In the genomic region with DNA sequence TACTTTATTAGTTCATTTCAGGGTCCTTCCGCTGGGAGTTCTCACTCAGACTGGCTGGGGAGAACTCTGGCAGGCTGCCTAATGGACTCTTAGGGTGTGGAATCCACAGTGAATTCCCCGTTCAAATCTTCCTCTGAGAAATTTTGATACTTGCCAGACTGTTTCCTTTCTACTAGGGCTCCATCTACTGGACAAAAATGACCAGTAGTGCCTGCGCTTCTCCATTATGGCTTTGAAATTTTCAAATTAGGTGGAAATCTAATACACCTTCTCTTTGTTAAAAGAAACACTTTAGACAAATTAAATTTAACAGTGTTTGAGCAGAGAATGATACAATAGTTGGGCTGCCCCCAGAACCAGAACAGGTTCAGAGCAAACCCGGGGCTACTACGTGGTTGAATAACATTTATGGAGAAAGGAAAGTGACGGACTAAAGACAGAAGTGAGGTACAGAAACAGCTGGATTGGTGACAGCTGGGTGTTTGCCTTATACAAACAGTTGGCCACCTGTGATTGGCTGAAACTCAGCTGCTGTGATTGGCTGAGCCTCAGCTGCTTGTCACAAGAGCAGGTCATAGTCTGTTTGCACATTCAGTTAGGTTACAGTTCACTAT, we compare ENCODE assay signal across 8 cellular contexts. TPM values are rescaled to one million over a fixed set of nuclear protein-coding genes. Genes with fewer than 3 reads are reported as not detected.
DNase-seq lines count a peak whose midpoint lies in the region; ATAC-seq and TF ChIP-seq lines count a peak whose summit lies in the region.

No MANE protein-coding gene starts in this region.

- H3K27ac ChIP-seq in cardiac muscle cell: peak overlapping the region; percentile 82

- TF ChIP-seq CTCF in GM12865 (IDR thresholded peaks at IDR 0.05; ENCODE audit: insufficient read depth, low read depth, low read length, missing control alignments): peak; percentile 69
- peak; percentile 82 for TF ChIP-seq CTCF in cardiac muscle cell (IDR thresholded peaks at IDR 0.05; ENCODE audit: low read depth, low read length)
- TF ChIP-seq CTCF in progenitor cell of endocrine pancreas (IDR thresholded peaks at IDR 0.05; ENCODE audit: unreplicated experiment): peak; percentile 91

- H3K27ac Mint-ChIP-seq in progenitor cell of endocrine pancreas: peak overlapping the region; percentile 93

- H3K9me3 ChIP-seq in adipocyte (ENCODE audit: control insufficient read depth, low read length) (no peaks in the 10 kb centered on the region), cardiac muscle cell (ENCODE audit: low read depth) (no peaks in the 10 kb centered on the region)

- H3K4me3 Mint-ChIP-seq in progenitor cell of endocrine pancreas (ENCODE audit: low read depth): peak overlapping the region; percentile 57

- DNase-seq in AG08395 (ENCODE audit: low spot score): peak; percentile 77
- DNase-seq in GM12865 (ENCODE audit: low read depth): peak; percentile 80
- peak; percentile 60 for DNase-seq in HPDE6-E6E7 (ENCODE audit: extremely low spot score)
- peak; percentile 89 for DNase-seq in NCI-H748 (lab: John Stamatoyannopoulos, UW; ENCODE audit: unreplicated experiment)
- DNase-seq in adipocyte (ENCODE audit: low read depth): peak; percentile 92
- peak; percentile 94 to 95 for DNase-seq in cardiac muscle cell (ENCODE audit: low read depth in 1 of 2, low spot score in 1 of 2)
- DNase-seq in progenitor cell of endocrine pancreas (ENCODE audit: low spot score, unreplicated experiment): peak; percentile 27

- ATAC-seq in HG03565 (IDR thresholded peaks at IDR 0.05; ENCODE audit: unreplicated experiment): no peak

- no peaks in the 10 kb centered on the region for H3K9me3 Mint-ChIP-seq in progenitor cell of endocrine pancreas (ENCODE audit: low read depth)

- peaks cover 48% of the 10 kb centered on the region for H3K4me1 ChIP-seq in adipocyte (ENCODE audit: control insufficient read depth, insufficient read depth, low read length)
- H3K4me1 ChIP-seq in cardiac muscle cell (ENCODE audit: low read depth): peaks cover 9% of the 10 kb centered on the region

- H3K27me3 ChIP-seq in adipocyte (replicated peaks; ENCODE audit: control insufficient read depth, insufficient read depth, low read length): no peaks in the 10 kb centered on the region
- no peaks in the 10 kb centered on the region for H3K27me3 ChIP-seq in cardiac muscle cell

- no peaks in the 10 kb centered on the region for H3K36me3 Mint-ChIP-seq in progenitor cell of endocrine pancreas (ENCODE audit: insufficient read depth)

- peak overlapping the region; percentile 30 for H3K9ac ChIP-seq in adipocyte (ENCODE audit: low read length)

- no peaks in the 10 kb centered on the region for H3K36me3 ChIP-seq in adipocyte (ENCODE audit: control insufficient read depth, insufficient read depth, low read length, severe bottlenecking)
- H3K36me3 ChIP-seq in cardiac muscle cell: no peaks in the 10 kb centered on the region

- H3K4me3 ChIP-seq in GM12865 (ENCODE audit: low read depth, low read length): no peak overlapping the region; the same call in 1 of the 2 replicates
- H3K4me3 ChIP-seq in adipocyte (ENCODE audit: low read length): no peak overlapping the region
- no peak overlapping the region for H3K4me3 ChIP-seq in cardiac muscle cell

- peaks cover 2% of the 10 kb centered on the region for H3K27me3 Mint-ChIP-seq in progenitor cell of endocrine pancreas

- peaks cover 8% of the 10 kb centered on the region for H3K4me1 Mint-ChIP-seq in progenitor cell of endocrine pancreas (ENCODE audit: low read depth)

RNA-seq across cellular contexts. Expression of gene FDX1, which starts 52.9 kb away (rescaled TPM):
- total RNA-seq in cardiac muscle cell (20.0 and 24.1 TPM in 2 replicates), progenitor cell of endocrine pancreas (13.6 and 14.6 TPM in 2 replicates)
- 27.5 and 30.0 TPM in 2 replicates for polyA plus RNA-seq in cardiac muscle cell

Comparison
In these comparisons a context has a peak if more than half of its experiments do, and no peak if none do; other contexts are left out.
1. DNase-seq: peak in every context shown above with its lines; median percentile 94 in cardiac muscle cell; 92 in adipocyte; 89 in NCI-H748; 80 in GM12865; 77 in AG08395; 60 in HPDE6-E6E7; 27 in progenitor cell of endocrine pancreas.